14 cellular contexts compared by ENCODE assay signal in the genomic region with DNA sequence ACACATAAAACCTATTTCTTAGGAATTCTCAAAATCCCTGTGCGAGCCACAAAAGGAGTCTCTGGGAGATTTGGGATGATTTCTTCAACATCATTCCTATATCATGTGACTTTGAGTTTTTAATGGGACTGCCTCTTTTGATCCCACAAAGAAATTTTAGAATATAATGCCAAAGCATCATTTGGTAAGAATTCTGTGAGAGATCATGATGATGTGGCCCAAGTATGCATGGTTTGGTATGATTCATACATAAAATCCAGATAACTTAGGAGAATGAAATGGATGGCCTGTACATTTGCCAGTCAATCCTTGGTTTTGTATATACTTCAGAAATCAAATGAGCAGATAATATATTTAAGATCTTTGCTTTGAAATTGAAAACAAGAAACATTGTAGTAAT.
DNase-seq lines count a peak whose midpoint lies in the region; ATAC-seq and TF ChIP-seq lines count a peak whose summit lies in the region.
"Had no signal": no experiment of that assay in that cellular context is flagged by ENCODE, and none has a peak within 500 bp of the region (broad histone marks: within the 10 kb centered on the region; RNA-seq: fewer than 3 reads in every experiment).

No MANE protein-coding gene starts in this region.

- H4K20me1 ChIP-seq in GM23248 (ENCODE audit: insufficient read depth) = no peaks in the 10 kb centered on the region

- no peaks in the 10 kb centered on the region for H3K27me3 Mint-ChIP-seq in activated T-helper 17 cell treated with anti-CD3 and anti-CD28 coated beads, Interleukin-2, amount 50 U/mL, for 72 hours
- peaks cover 0 to 5% of the 10 kb centered on the region in 2 donors for H3K27me3 Mint-ChIP-seq in natural killer cell treated with Interleukin-12 subunit alpha and Interleukin-12 subunit beta and Interleukin-15 and Interleukin-18, amount 100 ng/mL, for 72 hours
- no peaks in the 10 kb centered on the region for H3K27me3 Mint-ChIP-seq in activated T-cell treated with anti-CD3 and anti-CD28 coated beads, Interleukin-2, amount 50 U/mL, for 4 hours (ENCODE audit: low read depth)
- H3K27me3 Mint-ChIP-seq: activated naive CD4-positive, alpha-beta T cell treated with anti-CD3 and anti-CD28 coated beads, Interleukin-2, amount 10 ng/mL, durations not matched to agents 7 days and 5 days; naive thymus-derived CD4-positive, alpha-beta T cell had no signal

- H3K4me2 ChIP-seq in GM23248 (ENCODE audit: unreplicated experiment) = peak overlapping the region; percentile 47
- H3K4me2 ChIP-seq: KMS-11 had no signal

- WGBS in GM23248 (ENCODE audit: low coverage in 1 of 2, low lambda C conversion rate in 2 of 2, missing lambda C conversion rate in 2 of 2), 2 experiments = 97 to 100% methylated on average over 1 of the region's 1 CpG

- H3K9me2 ChIP-seq in GM23248 (ENCODE audit: insufficient read depth) = no peaks in the 10 kb centered on the region

- H3K4me3 ChIP-seq in GM23248 (no peak overlapping the region), fibroblast of pulmonary artery (replicated peaks; ENCODE audit: low read depth, low read length) (no peak overlapping the region)
- H3K4me3 ChIP-seq: thoracic aorta had no signal

- H3F3A ChIP-seq in GM23248 (ENCODE audit: insufficient read depth) = peaks cover 20% of the 10 kb centered on the region; the same call in 1 of the 2 replicates

- in situ Hi-C loops in GM23248 (cut with MboI) = no loop called here

- no peak overlapping the region for H2AFZ ChIP-seq in GM23248

- H3K4me1 Mint-ChIP-seq in activated T-helper 17 cell treated with anti-CD3 and anti-CD28 coated beads, Interleukin-2, amount 50 U/mL, for 72 hours = no peaks in the 10 kb centered on the region
- H3K4me1 Mint-ChIP-seq in natural killer cell treated with Interleukin-12 subunit alpha and Interleukin-12 subunit beta and Interleukin-15 and Interleukin-18, amount 100 ng/mL, for 72 hours (ENCODE audit: low read depth in 2 of 2) = peaks cover 0 to 5% of the 10 kb centered on the region in 2 donors
- H3K4me1 Mint-ChIP-seq in activated T-cell treated with anti-CD3 and anti-CD28 coated beads, Interleukin-2, amount 50 U/mL, for 4 hours (ENCODE audit: low read depth) = no peaks in the 10 kb centered on the region
- H3K4me1 Mint-ChIP-seq: activated naive CD4-positive, alpha-beta T cell treated with anti-CD3 and anti-CD28 coated beads, Interleukin-2, amount 10 ng/mL, durations not matched to agents 7 days and 5 days had no signal

- peak; percentile 71 for DNase-seq in GM23248
- peak; percentile 72 for DNase-seq in fibroblast of pulmonary artery (ENCODE audit: low read depth)
- no peak for DNase-seq in natural killer cell treated with Interleukin-12 subunit alpha and Interleukin-12 subunit beta and Interleukin-15 and Interleukin-18, amount 100 ng/mL, for 72 hours (ENCODE audit: low spot score)
- no peak for DNase-seq in ecto neural progenitor cell (ENCODE audit: low spot score)
- DNase-seq in activated T-cell treated with anti-CD3 and anti-CD28 coated beads, Interleukin-2, amount 50 U/mL, for 4 hours = no peak
- DNase-seq: activated CD4-positive, CD25-positive, alpha-beta regulatory T cell; activated naive CD4-positive, alpha-beta T cell treated with anti-CD3 and anti-CD28 coated beads, Interleukin-2, amount 10 ng/mL, durations not matched to agents 7 days and 5 days; naive thymus-derived CD4-positive, alpha-beta T cell; NCI-H1417 treated with DMSO at 0.1 percent for 48 hours; NCI-H510A had no signal

- H3K4me3 Mint-ChIP-seq in activated T-helper 17 cell treated with anti-CD3 and anti-CD28 coated beads, Interleukin-2, amount 50 U/mL, for 72 hours = no peak overlapping the region
- H3K4me3 Mint-ChIP-seq in natural killer cell treated with Interleukin-12 subunit alpha and Interleukin-12 subunit beta and Interleukin-15 and Interleukin-18, amount 100 ng/mL, for 72 hours = no peak overlapping the region
- H3K4me3 Mint-ChIP-seq in activated T-cell treated with anti-CD3 and anti-CD28 coated beads, Interleukin-2, amount 50 U/mL, for 4 hours = no peak overlapping the region
- H3K4me3 Mint-ChIP-seq: activated naive CD4-positive, alpha-beta T cell treated with anti-CD3 and anti-CD28 coated beads, Interleukin-2, amount 10 ng/mL, durations not matched to agents 7 days and 5 days; naive thymus-derived CD4-positive, alpha-beta T cell had no signal

- peak; percentile 93 for ATAC-seq in SK-N-SH treated with all-trans-retinoic acid at 6 μM for 48 hours
- no peak for ATAC-seq in activated T-helper 17 cell treated with anti-CD3 and anti-CD28 coated beads, Interleukin-2, amount 50 U/mL, for 72 hours (replicated peaks)
- no peak for ATAC-seq in natural killer cell treated with Interleukin-12 subunit alpha and Interleukin-12 subunit beta and Interleukin-15 and Interleukin-18, amount 100 ng/mL, for 72 hours
- no peak for ATAC-seq in activated T-cell treated with anti-CD3 and anti-CD28 coated beads, Interleukin-2, amount 50 U/mL, for 4 hours
- ATAC-seq: naive thymus-derived CD4-positive, alpha-beta T cell had no signal

- no peaks in the 10 kb centered on the region for H3K36me3 ChIP-seq in GM23248 (ENCODE audit: low read depth)
- H3K36me3 ChIP-seq: thoracic aorta had no signal

- no peak overlapping the region for H3K27ac Mint-ChIP-seq in activated T-helper 17 cell treated with anti-CD3 and anti-CD28 coated beads, Interleukin-2, amount 50 U/mL, for 72 hours
- H3K27ac Mint-ChIP-seq in natural killer cell treated with Interleukin-12 subunit alpha and Interleukin-12 subunit beta and Interleukin-15 and Interleukin-18, amount 100 ng/mL, for 72 hours = no peak overlapping the region
- H3K27ac Mint-ChIP-seq: activated naive CD4-positive, alpha-beta T cell treated with anti-CD3 and anti-CD28 coated beads, Interleukin-2, amount 10 ng/mL, durations not matched to agents 7 days and 5 days; naive thymus-derived CD4-positive, alpha-beta T cell had no signal

- H3K79me2 ChIP-seq in GM23248 (ENCODE audit: insufficient read depth) = peaks cover 42% of the 10 kb centered on the region

- H3K9me3 Mint-ChIP-seq in activated T-helper 17 cell treated with anti-CD3 and anti-CD28 coated beads, Interleukin-2, amount 50 U/mL, for 72 hours = peaks cover 7% of the 10 kb centered on the region
- H3K9me3 Mint-ChIP-seq in natural killer cell treated with Interleukin-12 subunit alpha and Interleukin-12 subunit beta and Interleukin-15 and Interleukin-18, amount 100 ng/mL, for 72 hours = peaks cover 5% of the 10 kb centered on the region
- H3K9me3 Mint-ChIP-seq in activated T-cell treated with anti-CD3 and anti-CD28 coated beads, Interleukin-2, amount 50 U/mL, for 4 hours = no peaks in the 10 kb centered on the region

- no peak for TF ChIP-seq CTCF in fibroblast of pulmonary artery (IDR thresholded peaks at IDR 0.05; ENCODE audit: low read length, missing control alignments)

- H3K4me1 ChIP-seq in GM23248 (ENCODE audit: insufficient read depth) = peaks cover 18% of the 10 kb centered on the region

- H3K27me3 ChIP-seq in GM23248 (replicated peaks; ENCODE audit: insufficient read depth) = no peaks in the 10 kb centered on the region

- peak overlapping the region; percentile 62 for H3K27ac ChIP-seq in GM23248
- H3K27ac ChIP-seq: KMS-11, thoracic aorta had no signal

- no peak overlapping the region for H3K9ac ChIP-seq in GM23248
- H3K9ac ChIP-seq: KMS-11 had no signal

- H3K36me3 Mint-ChIP-seq in activated T-helper 17 cell treated with anti-CD3 and anti-CD28 coated beads, Interleukin-2, amount 50 U/mL, for 72 hours (ENCODE audit: low read depth) = no peaks in the 10 kb centered on the region
- H3K36me3 Mint-ChIP-seq in natural killer cell treated with Interleukin-12 subunit alpha and Interleukin-12 subunit beta and Interleukin-15 and Interleukin-18, amount 100 ng/mL, for 72 hours = no peaks in the 10 kb centered on the region
- H3K36me3 Mint-ChIP-seq in activated T-cell treated with anti-CD3 and anti-CD28 coated beads, Interleukin-2, amount 50 U/mL, for 4 hours (ENCODE audit: insufficient read depth) = no peaks in the 10 kb centered on the region
- H3K36me3 Mint-ChIP-seq: activated naive CD4-positive, alpha-beta T cell treated with anti-CD3 and anti-CD28 coated beads, Interleukin-2, amount 10 ng/mL, durations not matched to agents 7 days and 5 days had no signal

- H3K9me3 ChIP-seq in GM23248 (ENCODE audit: low read depth) = no peaks in the 10 kb centered on the region
- H3K9me3 ChIP-seq: thoracic aorta had no signal

TF ChIP-seq in SK-N-SH treated with all-trans-retinoic acid at 6 μM for 48 hours, 23 proteins besides CTCF, POLR2A, EP300 and RAD21:
- TF ChIP-seq ZFP3 (CRISPR knock-in tag; IDR thresholded peaks at IDR 0.05) (no peak), BACH2 (CRISPR knock-in tag; IDR thresholded peaks at IDR 0.05; ENCODE audit: borderline replicate concordance) (no peak), TCF4 (CRISPR knock-in tag; IDR thresholded peaks at IDR 0.05; ENCODE audit: borderline replicate concordance) (no peak), ISL1 (CRISPR knock-in tag; IDR thresholded peaks at IDR 0.05) (peak; percentile 45), CSDC2 (CRISPR knock-in tag; IDR thresholded peaks at IDR 0.05) (no peak), PPARA (CRISPR knock-in tag; IDR thresholded peaks at IDR 0.05; ENCODE audit: borderline replicate concordance) (no peak)
TF ChIP-seq in SK-N-SH treated with all-trans-retinoic acid at 6 μM for 48 hours: peak in this region for 1.

Comparison
In these comparisons a context has a peak if more than half of its experiments do, and no peak if none do; other contexts are left out.
1. DNase-seq: peak in GM23248 (single experiment) and fibroblast of pulmonary artery (single experiment); none in natural killer cell treated with Interleukin-12 subunit alpha and Interleukin-12 subunit beta and Interleukin-15 and Interleukin-18, amount 100 ng/mL, for 72 hours (single experiment), ecto neural progenitor cell (single experiment) and activated T-cell treated with anti-CD3 and anti-CD28 coated beads, Interleukin-2, amount 50 U/mL, for 4 hours (single experiment).